In genomic region chr16:65532846-65533245, GRCh38 we compare ENCODE assay signal across 1 cellular context.
TF ChIP-seq lines count a peak whose summit lies in the region.

No MANE protein-coding gene starts in this region.

TF ChIP-seq in IMR-90, 13 proteins besides CTCF, POLR2A, EP300 and RAD21 (continued from another document):
- TF ChIP-seq MXI1 (IDR thresholded peaks at IDR 0.05; ENCODE audit: borderline replicate concordance, low read depth, low read length) (no peak), RFX5 (IDR thresholded peaks at IDR 0.05; ENCODE audit: low read depth, low read length) (no peak), CEBPB (IDR thresholded peaks at IDR 0.05; ENCODE audit: low read depth, low read length) (no peak), MAFK (IDR thresholded peaks at IDR 0.05; ENCODE audit: low read depth, low read length) (no peak), USF2 (IDR thresholded peaks at IDR 0.05; ENCODE audit: low read depth, low read length) (no peak), NFE2L2 (IDR thresholded peaks at IDR 0.05; ENCODE audit: low read depth, low read length) (no peak), BHLHE40 (IDR thresholded peaks at IDR 0.05; ENCODE audit: low read depth, low read length) (no peak), ELK1 (IDR thresholded peaks at IDR 0.05; ENCODE audit: borderline replicate concordance, low read depth, low read length) (no peak), MAZ (IDR thresholded peaks at IDR 0.05; ENCODE audit: borderline replicate concordance, low read depth, low read length) (no peak), RCOR1 (IDR thresholded peaks at IDR 0.05; ENCODE audit: insufficient replicate concordance, low read length) (no peak), SMC3 (IDR thresholded peaks at IDR 0.05; ENCODE audit: low read depth, low read length) (no peak), FOS (IDR thresholded peaks at IDR 0.05; ENCODE audit: low read depth, low read length) (no peak)
